In genomic region chr14:73809386-73809785, GRCh38 we compare ENCODE assay signal across 17 cellular contexts.
"Had no signal": no experiment of that assay in that cellular context is flagged by ENCODE, and none has a peak within 500 bp of the region (broad histone marks: within the 10 kb centered on the region; RNA-seq: fewer than 3 reads in every experiment).

No MANE protein-coding gene starts in this region.

- H3K4me3 Mint-ChIP-seq: activated CD4-positive, alpha-beta T cell treated with anti-CD3 and anti-CD28 coated beads for 36 hours; activated CD8-positive, alpha-beta T cell treated with anti-CD3 and anti-CD28 coated beads, Interleukin-2, amount 10 ng/mL, durations not matched to agents 7 days and 5 days; activated naive CD8-positive, alpha-beta T cell treated with anti-CD3 and anti-CD28 coated beads, Interleukin-2, amount 50 U/mL, for 24 hours; activated T-helper 1 cell treated with anti-CD3 and anti-CD28 coated beads, Interleukin-12 subunit alpha, Interleukin-12 subunit beta, Interleukin-2, Interleukin-4 antibody, amounts not matched to agents 30 ng/mL and 10 ng/mL and 1 ng/mL, durations not matched to agents 14 hours and 24 hours and 36 hours; natural killer cell treated with Interleukin-12 subunit alpha and Interleukin-12 subunit beta and Interleukin-15 and Interleukin-18, amount 100 ng/mL, for 72 hours had no signal

- DNase-seq: activated CD4-positive, alpha-beta T cell treated with anti-CD3 and anti-CD28 coated beads for 36 hours; activated CD8-positive, alpha-beta memory T cell treated with anti-CD3 and anti-CD28 coated beads, Interleukin-2, amount 50 U/mL, for 48 hours; activated CD8-positive, alpha-beta T cell treated with anti-CD3 and anti-CD28 coated beads, Interleukin-2, amount 10 ng/mL, durations not matched to agents 7 days and 5 days; activated naive CD4-positive, alpha-beta T cell; activated naive CD8-positive, alpha-beta T cell treated with anti-CD3 and anti-CD28 coated beads, Interleukin-2, amount 50 U/mL, for 24 hours; esophagus squamous epithelium; foreskin fibroblast; left colon; mucosa of descending colon; T-helper 9 cell; thyroid gland had no signal

- H3K27me3 ChIP-seq: ascending aorta, cardiac muscle cell, esophagus squamous epithelium, thyroid gland, vagina had no signal

- H3K36me3 Mint-ChIP-seq: natural killer cell treated with Interleukin-12 subunit alpha and Interleukin-12 subunit beta and Interleukin-15 and Interleukin-18, amount 100 ng/mL, for 72 hours had no signal

- H3K9me3 ChIP-seq: ascending aorta, esophagus squamous epithelium, mucosa of descending colon, thyroid gland, vagina had no signal

- H3K4me1 ChIP-seq: ascending aorta, thyroid gland, vagina had no signal

- H3K36me3 ChIP-seq: ascending aorta, cardiac muscle cell, esophagus squamous epithelium, thyroid gland, vagina had no signal

- H3K4me3 ChIP-seq: ascending aorta, cardiac muscle cell, esophagus squamous epithelium, mucosa of descending colon, smooth muscle cell, thyroid gland, vagina had no signal

- H3K27me3 Mint-ChIP-seq: activated naive CD8-positive, alpha-beta T cell treated with anti-CD3 and anti-CD28 coated beads, Interleukin-2, amount 50 U/mL, for 24 hours had no signal

- H3K27ac ChIP-seq: ascending aorta, cardiac muscle cell, esophagus squamous epithelium, thyroid gland, vagina had no signal

- H3K9me3 Mint-ChIP-seq: activated naive CD8-positive, alpha-beta T cell treated with anti-CD3 and anti-CD28 coated beads, Interleukin-2, amount 50 U/mL, for 24 hours; activated T-helper 1 cell treated with anti-CD3 and anti-CD28 coated beads, Interleukin-12 subunit alpha, Interleukin-12 subunit beta, Interleukin-2, Interleukin-4 antibody, amounts not matched to agents 30 ng/mL and 10 ng/mL and 1 ng/mL, durations not matched to agents 14 hours and 24 hours and 36 hours; natural killer cell treated with Interleukin-12 subunit alpha and Interleukin-12 subunit beta and Interleukin-15 and Interleukin-18, amount 100 ng/mL, for 72 hours had no signal

- H3K27ac Mint-ChIP-seq: activated CD4-positive, alpha-beta T cell treated with anti-CD3 and anti-CD28 coated beads for 36 hours; activated CD8-positive, alpha-beta T cell treated with anti-CD3 and anti-CD28 coated beads, Interleukin-2, amount 10 ng/mL, durations not matched to agents 7 days and 5 days; activated naive CD8-positive, alpha-beta T cell treated with anti-CD3 and anti-CD28 coated beads, Interleukin-2, amount 50 U/mL, for 24 hours; activated T-helper 1 cell treated with anti-CD3 and anti-CD28 coated beads, Interleukin-12 subunit alpha, Interleukin-12 subunit beta, Interleukin-2, Interleukin-4 antibody, amounts not matched to agents 30 ng/mL and 10 ng/mL and 1 ng/mL, durations not matched to agents 14 hours and 24 hours and 36 hours; natural killer cell treated with Interleukin-12 subunit alpha and Interleukin-12 subunit beta and Interleukin-15 and Interleukin-18, amount 100 ng/mL, for 72 hours had no signal
